ENCODE assay signal across 20 cellular contexts in the genomic region with DNA sequence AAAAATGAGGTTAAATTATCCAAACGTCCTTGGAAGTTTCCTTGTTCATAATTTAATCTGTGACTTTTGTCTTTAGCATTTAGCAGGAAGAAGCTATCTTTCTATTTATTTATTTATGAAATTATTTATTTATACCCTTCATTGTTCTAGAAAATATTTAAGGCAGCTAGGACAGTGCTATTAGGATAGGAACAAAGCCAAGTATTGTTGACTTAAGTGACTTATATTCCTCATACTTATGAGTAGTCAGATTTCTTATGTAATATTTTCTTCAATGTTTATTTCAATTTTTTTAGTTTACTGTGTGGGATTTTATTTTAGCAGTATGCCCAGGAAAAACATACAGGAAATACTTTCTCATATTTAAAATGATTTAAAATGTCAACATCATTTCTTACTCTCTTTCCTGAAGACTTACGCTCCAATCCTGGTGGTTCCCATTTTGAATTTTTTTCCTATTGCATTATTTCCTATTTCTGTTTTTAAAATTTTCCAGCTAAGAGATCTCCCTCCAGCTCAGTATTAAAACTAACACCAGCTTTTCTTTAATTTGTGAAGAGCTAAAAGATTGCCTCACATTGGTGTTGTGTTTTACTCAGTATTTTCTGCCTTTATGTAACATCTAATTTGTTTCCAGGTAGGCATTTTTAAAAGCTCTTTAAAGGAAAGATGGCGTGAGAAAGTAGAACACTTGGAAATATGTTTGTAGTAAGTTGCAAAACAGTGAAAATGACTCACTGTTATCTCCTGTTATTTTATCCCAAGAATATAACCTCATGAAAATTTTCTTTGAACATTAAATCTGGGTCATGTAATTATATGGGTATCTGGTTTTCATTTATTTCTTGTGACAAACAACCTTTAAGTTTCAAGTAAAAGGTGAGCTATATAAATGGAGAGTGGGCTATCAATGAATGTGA. TPM values are rescaled to one million over a fixed set of nuclear protein-coding genes. Genes with fewer than 3 reads are reported as not detected.
DNase-seq lines count a peak whose midpoint lies in the region; ATAC-seq, FAIRE-seq and TF ChIP-seq lines count a peak whose summit lies in the region.
"Had no signal": no experiment of that assay in that cellular context is flagged by ENCODE, and none has a peak within 500 bp of the region (broad histone marks: within the 10 kb centered on the region; RNA-seq: fewer than 3 reads in every experiment).

No MANE protein-coding gene starts in this region.

- H3K79me2 ChIP-seq in ACC112 (ENCODE audit: control insufficient read depth, insufficient read depth, low read length, unreplicated experiment) (peaks cover 5% of the 10 kb centered on the region), GM23338 (replicated peaks; ENCODE audit: insufficient read depth) (no peaks in the 10 kb centered on the region; the same call in 1 of the 2 replicates)

- no peak for ATAC-seq in GM23338
- ATAC-seq: activated CD8-positive, alpha-beta T cell treated with anti-CD3 and anti-CD28 coated beads, Interleukin-2, amount 10 ng/mL, durations not matched to agents 7 days and 5 days; mucosa of descending colon had no signal

- no peaks in the 10 kb centered on the region for H3K9me2 ChIP-seq in GM23338 (ENCODE audit: insufficient read depth)

- H3K27ac ChIP-seq in ACC112 (ENCODE audit: low read depth, low read length), result peak overlapping the region; percentile 99
- H3K27ac ChIP-seq in GM23338 (ENCODE audit: low read depth), result no peak overlapping the region
- H3K27ac ChIP-seq: prostate gland had no signal

- H4K20me1 ChIP-seq in GM23338 (replicated peaks; ENCODE audit: insufficient read depth), result no peaks in the 10 kb centered on the region; the same call in 1 of the 2 replicates

- H3K27me3 Mint-ChIP-seq in HFFc6 (ENCODE audit: insufficient read depth) (no peaks in the 10 kb centered on the region), GM23338 (ENCODE audit: insufficient read depth, low read depth, poor library complexity) (peaks cover 3% of the 10 kb centered on the region)

- H3K9me3 Mint-ChIP-seq in HFFc6, result no peaks in the 10 kb centered on the region
- H3K9me3 Mint-ChIP-seq in GM23338, result no peaks in the 10 kb centered on the region

- no peak overlapping the region for H3K4me2 ChIP-seq in GM23338

- H3K4me1 ChIP-seq in ACC112 (ENCODE audit: control insufficient read depth, insufficient read depth, low read length, unreplicated experiment) (peaks cover 71% of the 10 kb centered on the region), GM23338 (ENCODE audit: insufficient read depth) (no peaks in the 10 kb centered on the region; the same call in 1 of the 2 replicates)
- H3K4me1 ChIP-seq: prostate gland had no signal

- H3K36me3 ChIP-seq in ACC112 (ENCODE audit: insufficient read depth, low read length) (no peaks in the 10 kb centered on the region), bronchial epithelial cell (ENCODE audit: control insufficient read depth, insufficient read depth, low read length) (no peaks in the 10 kb centered on the region), GM23338 (ENCODE audit: insufficient read depth) (no peaks in the 10 kb centered on the region; the same call in 1 of the 2 replicates)
- H3K36me3 ChIP-seq: MG63, prostate gland had no signal

- H3K27ac Mint-ChIP-seq in HFFc6 (peak overlapping the region; percentile 38; the same call in 1 of the 2 replicates), GM23338 (no peak overlapping the region)
- H3K27ac Mint-ChIP-seq: activated CD8-positive, alpha-beta T cell treated with anti-CD3 and anti-CD28 coated beads, Interleukin-2, amount 10 ng/mL, durations not matched to agents 7 days and 5 days had no signal

- no peaks in the 10 kb centered on the region for H3F3A ChIP-seq in GM23338 (replicated peaks; ENCODE audit: low read depth)

- no peak for FAIRE-seq in bronchial epithelial cell (lab: Jason Lieb, UNC)
- FAIRE-seq: GM12891, TTC549 had no signal

- no peak for DNase-seq in HFFc6
- DNase-seq in bronchial epithelial cell (ENCODE audit: low read depth), result peak; percentile 59
- peak; percentile 77 for DNase-seq in iris pigment epithelial cell (ENCODE audit: low read depth)
- no peak for DNase-seq in GM23338 (ENCODE audit: low spot score)
- DNase-seq in NCI-H1694 (lab: John Stamatoyannopoulos, UW), result no peak
- DNase-seq in UCSD-AML1 (lab: John Stamatoyannopoulos, UW; ENCODE audit: unreplicated experiment), result no peak
- DNase-seq in medulla oblongata (ENCODE audit: extremely low spot score), result no peak
- DNase-seq: activated CD8-positive, alpha-beta T cell treated with anti-CD3 and anti-CD28 coated beads, Interleukin-2, amount 10 ng/mL, durations not matched to agents 7 days and 5 days; activated effector memory CD4-positive, alpha-beta T cell treated with Interleukin-2 at 50 U/mL for 16 hours; DMS53; MG63; mucosa of descending colon; NCI-H2029 treated with DMSO at 0.1 percent for 48 hours; stimulated activated CD4-positive, alpha-beta T cell treated with anti-CD3 and anti-CD28 coated beads, Interleukin-1b, Interleukin-23, amount 100 ng/mL, for 48 hours; stimulated activated CD8-positive, alpha-beta memory T cell treated with anti-CD3 and anti-CD28 coated beads, Interleukin-4, amount 100 ng/mL, for 48 hours had no signal

- no peak for TF ChIP-seq CTCF in HFFc6 (IDR thresholded peaks at IDR 0.05)
- no peak for TF ChIP-seq CTCF in bronchial epithelial cell (IDR thresholded peaks at IDR 0.05; ENCODE audit: insufficient read depth, low read length, severe bottlenecking)
- TF ChIP-seq CTCF in GM23338 (conservative IDR thresholded peaks at IDR 0.05; ENCODE audit: low read depth in 2 of 2), result no peak

- H2AFZ ChIP-seq in ACC112 (ENCODE audit: low read length, unreplicated experiment) (no peak overlapping the region), GM23338 (no peak overlapping the region)

- peak overlapping the region; percentile 66 for H3K4me3 ChIP-seq in ACC112 (ENCODE audit: low read depth, low read length)
- no peak overlapping the region for H3K4me3 ChIP-seq in bronchial epithelial cell (ENCODE audit: low read depth, low read length)
- no peak overlapping the region for H3K4me3 ChIP-seq in GM23338
- H3K4me3 ChIP-seq: MG63, mucosa of descending colon, prostate gland, tibial nerve had no signal

- no peaks in the 10 kb centered on the region for H3K27me3 ChIP-seq in ACC112 (ENCODE audit: insufficient read depth, low read length)
- no peaks in the 10 kb centered on the region for H3K27me3 ChIP-seq in bronchial epithelial cell (ENCODE audit: control insufficient read depth, insufficient read depth, low read length)
- no peaks in the 10 kb centered on the region for H3K27me3 ChIP-seq in GM23338 (ENCODE audit: insufficient read depth)
- H3K27me3 ChIP-seq: MG63, tibial nerve had no signal

- H3K4me1 Mint-ChIP-seq in HFFc6 (ENCODE audit: low read depth) (peaks cover 43% of the 10 kb centered on the region), GM23338 (peaks cover 17% of the 10 kb centered on the region; the same call in 2 of the 3 replicates)

- no peak overlapping the region for H3K4me3 Mint-ChIP-seq in HFFc6
- no peak overlapping the region for H3K4me3 Mint-ChIP-seq in GM23338
- H3K4me3 Mint-ChIP-seq: activated CD8-positive, alpha-beta T cell treated with anti-CD3 and anti-CD28 coated beads, Interleukin-2, amount 10 ng/mL, durations not matched to agents 7 days and 5 days had no signal

- H3K36me3 Mint-ChIP-seq in HFFc6 (ENCODE audit: low read depth) (peaks cover 6% of the 10 kb centered on the region; the same call in 1 of the 2 replicates), GM23338 (ENCODE audit: low read depth) (no peaks in the 10 kb centered on the region)

TF ChIP-seq in GM23338, 12 proteins besides CTCF, POLR2A, EP300 and RAD21 (continues in another document):
- TF ChIP-seq ZNF331 (CRISPR knock-in tag; IDR thresholded peaks at IDR 0.05; ENCODE audit: low read depth) (no peak), EZH2phosphoT487 (IDR thresholded peaks at IDR 0.05; ENCODE audit: unreplicated experiment) (no peak), CREB1 (CRISPR knock-in tag; IDR thresholded peaks at IDR 0.05; ENCODE audit: low read depth) (no peak), ZNF114 (CRISPR knock-in tag; IDR thresholded peaks at IDR 0.05) (no peak)

RNA-seq across cellular contexts. Expression of a gene that starts 32.2 kb away (rescaled TPM):
- 10 to 100 TPM; 22.4 to 39.1 (median 24.4) TPM for total RNA-seq in HFFc6 (2021; fragmentation: NEBNext Ultra II Directional; extraction: Animal tissue kit (Norgen Biotek cat#: 25700))
- 0.38 and 0.79 TPM in 2 replicates for total RNA-seq in bronchial epithelial cell
- total RNA-seq in GM23338 (2014; rRNA removed; shearing (Covaris generic)), result 33.9 and 40.4 TPM in 2 replicates
- 17.8 and 19.0 TPM in 2 replicates for polyA plus RNA-seq in GM23338 (2016; fragmentation: Nextera tagmentation; extraction: Ambion mirVana)

Comparison
In these comparisons a context has a peak if more than half of its experiments do, and no peak if none do; other contexts are left out.
1. DNase-seq: peak in bronchial epithelial cell (single experiment) and iris pigment epithelial cell (single experiment); none in HFFc6 (single experiment), GM23338 (single experiment), NCI-H1694 (single experiment), UCSD-AML1 (single experiment) and medulla oblongata (single experiment).
2. RNA of a gene that starts 32.2 kb away (total RNA-seq): 33.9 to 40.4 TPM in GM23338 and 22.4 to 39.1 TPM in HFFc6; 0.38 to 0.79 TPM in bronchial epithelial cell; every median in the first group is over 10 times any median in the second.